Comparison of ENCODE assay signal across 26 cellular contexts in the genomic region with DNA sequence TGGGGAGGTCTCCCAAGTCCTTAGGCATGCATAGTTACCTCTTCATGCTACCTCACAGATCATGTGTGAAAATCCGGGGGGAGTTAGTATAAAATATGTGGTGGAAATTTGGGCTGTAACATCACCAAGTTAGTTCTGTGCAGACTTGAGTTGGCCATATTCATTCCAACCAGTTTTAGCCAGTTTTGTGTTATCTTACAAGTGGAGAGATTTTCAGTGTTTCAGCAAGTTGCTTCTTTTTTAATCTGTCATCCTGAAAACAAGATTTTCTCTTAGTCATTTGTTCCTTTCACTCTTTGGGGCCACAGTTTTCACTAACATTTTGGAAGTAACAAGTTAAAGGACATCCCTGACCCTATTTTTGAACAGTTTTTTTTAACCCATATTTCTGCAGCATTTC. TPM values are rescaled to one million over a fixed set of nuclear protein-coding genes. Genes with fewer than 3 reads are reported as not detected.
A peak's percentile ranks its signal among the peaks of the same experiment; 100 is the strongest.
DNase-seq lines count a peak whose midpoint lies in the region; ATAC-seq, FAIRE-seq and TF ChIP-seq lines count a peak whose summit lies in the region.
"Had no signal": no experiment of that assay in that cellular context is flagged by ENCODE, and none has a peak within 500 bp of the region (broad histone marks: within the 10 kb centered on the region; RNA-seq: fewer than 3 reads in every experiment).

No MANE protein-coding gene starts in this region.

- H3K27ac ChIP-seq in GM12878 (ENCODE audit: control insufficient read depth, insufficient read depth), result no peak overlapping the region
- no peak overlapping the region for H3K27ac ChIP-seq in trophoblast cell (ENCODE audit: low read depth, low read length)
- H3K27ac ChIP-seq: 22Rv1, Peyer's patch had no signal

- peak overlapping the region; percentile 55 for H3K27ac Mint-ChIP-seq in activated CD4-positive, alpha-beta T cell treated with anti-CD3 and anti-CD28 coated beads for 36 hours
- peak overlapping the region; percentile 10 for H3K27ac Mint-ChIP-seq in activated naive CD8-positive, alpha-beta T cell treated with anti-CD3 and anti-CD28 coated beads, Interleukin-2, amount 50 U/mL, for 24 hours
- no peak overlapping the region for H3K27ac Mint-ChIP-seq in activated naive CD8-positive, alpha-beta T cell treated with anti-CD3 and anti-CD28 coated beads for 36 hours

- no peak overlapping the region for H3K9ac ChIP-seq in GM12878 (ENCODE audit: control insufficient read depth, insufficient read depth, low read length)
- H3K9ac ChIP-seq in trophoblast cell (ENCODE audit: low read length), result no peak overlapping the region

- H3K27me3 Mint-ChIP-seq in activated CD4-positive, alpha-beta T cell treated with anti-CD3 and anti-CD28 coated beads for 36 hours, result no peaks in the 10 kb centered on the region
- no peaks in the 10 kb centered on the region for H3K27me3 Mint-ChIP-seq in activated naive CD8-positive, alpha-beta T cell treated with anti-CD3 and anti-CD28 coated beads, Interleukin-2, amount 50 U/mL, for 24 hours
- H3K27me3 Mint-ChIP-seq in activated naive CD8-positive, alpha-beta T cell treated with anti-CD3 and anti-CD28 coated beads for 36 hours, result no peaks in the 10 kb centered on the region

- H3K79me1 ChIP-seq in trophoblast cell (ENCODE audit: low read length), result no peaks in the 10 kb centered on the region

- H3K4me1 ChIP-seq in GM12878 (ENCODE audit: control insufficient read depth, insufficient read depth, low read length) (no peaks in the 10 kb centered on the region), trophoblast cell (ENCODE audit: control insufficient read depth in 1 of 2, insufficient read depth in 2 of 2, low read length in 2 of 2) (no peaks in the 10 kb centered on the region)
- H3K4me1 ChIP-seq: BE2C, Peyer's patch had no signal

- H4K20me1 ChIP-seq in GM12878 (ENCODE audit: control insufficient read depth, insufficient read depth), result no peaks in the 10 kb centered on the region

- no peak for TF ChIP-seq RAD21 in GM12878 (IDR thresholded peaks at IDR 0.05; ENCODE audit: insufficient read depth, low read depth, low read length)

- DNase-seq in activated CD4-positive, alpha-beta T cell treated with anti-CD3 and anti-CD28 coated beads for 36 hours, result no peak
- no peak for DNase-seq in activated CD4-positive, alpha-beta T cell treated with anti-CD3 and anti-CD28 coated beads, Interleukin-2, amount 50 U/mL, for 4 hours
- DNase-seq in activated naive CD8-positive, alpha-beta T cell treated with anti-CD3 and anti-CD28 coated beads, Interleukin-2, amount 50 U/mL, for 24 hours, result no peak
- no peak for DNase-seq in activated naive CD8-positive, alpha-beta T cell treated with anti-CD3 and anti-CD28 coated beads for 36 hours
- DNase-seq in GM12878 (ENCODE audit: low read depth, low spot score), result no peak
- no peak for DNase-seq in trophoblast cell
- DNase-seq in NCI-H1417 treated with DMSO at 0.1 percent for 48 hours (lab: John Stamatoyannopoulos, UW), result no peak
- DNase-seq: ACHN, BE2C, DMS153, DND-41, MV-4-11, NCI-H1105 treated with DMSO at 0.1 percent for 48 hours, NCI-H2029, NCI-H446 treated with DMSO at 0.1 percent for 48 hours, NCI-H526, NCI-H82, Peyer's patch, SHP77 treated with DMSO at 0.1 percent for 48 hours had no signal

- no peak overlapping the region for H3K14ac ChIP-seq in trophoblast cell (ENCODE audit: low read length)

- no peak for FAIRE-seq in GM12878 (lab: Jason Lieb, UNC)
- FAIRE-seq: HepG2 had no signal

- H3K9me3 Mint-ChIP-seq in activated CD4-positive, alpha-beta T cell treated with anti-CD3 and anti-CD28 coated beads for 36 hours (ENCODE audit: low read depth), result peaks cover 10% of the 10 kb centered on the region
- H3K9me3 Mint-ChIP-seq in activated naive CD8-positive, alpha-beta T cell treated with anti-CD3 and anti-CD28 coated beads, Interleukin-2, amount 50 U/mL, for 24 hours, result peaks cover 9% of the 10 kb centered on the region
- H3K9me3 Mint-ChIP-seq in activated naive CD8-positive, alpha-beta T cell treated with anti-CD3 and anti-CD28 coated beads for 36 hours, result peaks cover 6% of the 10 kb centered on the region

- no peak overlapping the region for H2AK5ac ChIP-seq in trophoblast cell (ENCODE audit: low read length)

- TF ChIP-seq CTCF in GM12878 (IDR thresholded peaks at IDR 0.05 in 2 of 3, conservative IDR thresholded peaks at IDR 0.05 in 1 of 3; ENCODE audit: control insufficient read depth in 2 of 3, extremely low read depth in 1 of 3, insufficient read depth in 1 of 3, low read depth in 3 of 3, low read length in 3 of 3), result no peak

- peak overlapping the region; percentile 46 for H3K4ac ChIP-seq in trophoblast cell (ENCODE audit: low read depth, low read length)

- peaks cover 12% of the 10 kb centered on the region for H3K4me1 Mint-ChIP-seq in activated CD4-positive, alpha-beta T cell treated with anti-CD3 and anti-CD28 coated beads for 36 hours
- H3K4me1 Mint-ChIP-seq in activated naive CD8-positive, alpha-beta T cell treated with anti-CD3 and anti-CD28 coated beads, Interleukin-2, amount 50 U/mL, for 24 hours, result peaks cover 9% of the 10 kb centered on the region
- peaks cover 9% of the 10 kb centered on the region for H3K4me1 Mint-ChIP-seq in activated naive CD8-positive, alpha-beta T cell treated with anti-CD3 and anti-CD28 coated beads for 36 hours

- H3K27me3 ChIP-seq in GM12878 (replicated peaks in 1 of 2; ENCODE audit: control insufficient read depth in 2 of 2, insufficient read depth in 2 of 2, low read length in 1 of 2), result no peaks in the 10 kb centered on the region
- H3K27me3 ChIP-seq in trophoblast cell (ENCODE audit: insufficient read depth, low read length), result no peaks in the 10 kb centered on the region
- H3K27me3 ChIP-seq: BE2C, Peyer's patch had no signal

- in situ Hi-C loops in GM12878 (cut with MboI), result no loop called here

- RAD21 ChIA-PET in GM12878 (lab: Charles Lee; ENCODE audit: unreplicated experiment), result no interaction called here

- SMC1A ChIA-PET in GM12878 (lab: Charles Lee; ENCODE audit: uncharacterized antibody, unreplicated experiment), result no interaction called here

- peak; percentile 76 for ATAC-seq in activated CD4-positive, alpha-beta T cell treated with anti-CD3 and anti-CD28 coated beads for 36 hours
- peak; percentile 24 for ATAC-seq in activated naive CD8-positive, alpha-beta T cell treated with anti-CD3 and anti-CD28 coated beads, Interleukin-2, amount 50 U/mL, for 24 hours
- no peak for ATAC-seq in GM12878
- no peak for ATAC-seq in GM18909 (IDR thresholded peaks at IDR 0.05; ENCODE audit: poor library complexity, unreplicated experiment)
- ATAC-seq: HepG2 had no signal

- POLR2A ChIA-PET in activated CD4-positive, alpha-beta T cell treated with anti-CD3 and anti-CD28 coated beads for 36 hours (lab: Charles Lee), result no interaction called here
- POLR2A ChIA-PET in GM12878 (lab: Charles Lee), result no interaction called here

- H3K4me2 ChIP-seq in GM12878 (ENCODE audit: control insufficient read depth, insufficient read depth), result no peak overlapping the region
- no peak overlapping the region for H3K4me2 ChIP-seq in trophoblast cell (ENCODE audit: low read length)

- H3K23ac ChIP-seq in trophoblast cell (ENCODE audit: low read length), result no peak overlapping the region

- no peak overlapping the region for H4K8ac ChIP-seq in trophoblast cell (ENCODE audit: low read depth, low read length)

- no peak for TF ChIP-seq EP300 in GM12878 (IDR thresholded peaks at IDR 0.05; ENCODE audit: borderline replicate concordance in 1 of 2, control insufficient read depth in 1 of 2, low read depth in 2 of 2, low read length in 2 of 2)

- BruUV-seq in GM12878 (replicated peaks; lab: Mats Ljungman, UMichigan), result TSS peak; percentile 39

- H4K91ac ChIP-seq in trophoblast cell (ENCODE audit: low read depth, low read length), result no peak overlapping the region

- H4K12ac ChIP-seq in trophoblast cell (ENCODE audit: low read depth, low read length), result no peak overlapping the region

- CTCF ChIA-PET in activated CD4-positive, alpha-beta T cell treated with anti-CD3 and anti-CD28 coated beads for 36 hours (lab: Charles Lee), result no interaction called here
- CTCF ChIA-PET in GM12878 (lab: Yijun Ruan, JAX), result interaction anchor here (0.6 kb wide), 1 partner anchor 1381 kb away, joined by 3 read pairs; no protein-coding TSS in a partner anchor

- H2AFZ ChIP-seq in GM12878 (ENCODE audit: control insufficient read depth, low read depth, low read length) (no peak overlapping the region), trophoblast cell (ENCODE audit: insufficient read depth, low read length, poor library complexity) (no peak overlapping the region)

- intact Hi-C loops in activated CD4-positive, alpha-beta T cell treated with anti-CD3 and anti-CD28 coated beads for 36 hours (cut with DNase I, micrococcal nuclease), result no loop called here
- intact Hi-C loops in GM12878 (cut with micrococcal nuclease; ENCODE audit: unreplicated experiment), result no loop called here

- H2BK120ac ChIP-seq in trophoblast cell (ENCODE audit: insufficient read depth, low read length, poor library complexity), result no peak overlapping the region

- peaks cover 27% of the 10 kb centered on the region for H3K36me3 Mint-ChIP-seq in activated CD4-positive, alpha-beta T cell treated with anti-CD3 and anti-CD28 coated beads for 36 hours (ENCODE audit: low read depth)
- peaks cover 27% of the 10 kb centered on the region for H3K36me3 Mint-ChIP-seq in activated naive CD8-positive, alpha-beta T cell treated with anti-CD3 and anti-CD28 coated beads, Interleukin-2, amount 50 U/mL, for 24 hours (ENCODE audit: low read depth)
- H3K36me3 Mint-ChIP-seq in activated naive CD8-positive, alpha-beta T cell treated with anti-CD3 and anti-CD28 coated beads for 36 hours, result peaks cover 29% of the 10 kb centered on the region

- no peak overlapping the region for H3K18ac ChIP-seq in trophoblast cell (ENCODE audit: low read length)

- H3K4me3 Mint-ChIP-seq in activated CD4-positive, alpha-beta T cell treated with anti-CD3 and anti-CD28 coated beads for 36 hours, result no peak overlapping the region
- no peak overlapping the region for H3K4me3 Mint-ChIP-seq in activated naive CD8-positive, alpha-beta T cell treated with anti-CD3 and anti-CD28 coated beads, Interleukin-2, amount 50 U/mL, for 24 hours
- no peak overlapping the region for H3K4me3 Mint-ChIP-seq in activated naive CD8-positive, alpha-beta T cell treated with anti-CD3 and anti-CD28 coated beads for 36 hours

- H2BK12ac ChIP-seq in trophoblast cell (ENCODE audit: low read length), result no peak overlapping the region

- H3K79me2 ChIP-seq in GM12878 (ENCODE audit: control insufficient read depth, insufficient read depth, low read length), result no peaks in the 10 kb centered on the region
- H3K79me2 ChIP-seq in trophoblast cell (ENCODE audit: control insufficient read depth, insufficient read depth, low read length, poor library complexity), result peaks cover 4% of the 10 kb centered on the region

- H3K4me3 ChIP-seq in GM12878, result no peak overlapping the region
- no peak overlapping the region for H3K4me3 ChIP-seq in trophoblast cell (ENCODE audit: low read depth, low read length)
- H3K4me3 ChIP-seq: Peyer's patch had no signal

- WGBS in GM12878 (ENCODE audit: insufficient coverage, insufficient replicate concordance, low lambda C conversion rate, missing lambda C conversion rate), result 0% methylated on average over 1 of the region's 1 CpG
- no CpG with 5 or more reads among the region's 1 CpG for WGBS in trophoblast cell (ENCODE audit: extremely low coverage, insufficient coverage, insufficient read length)

- no peak overlapping the region for H2BK5ac ChIP-seq in trophoblast cell (ENCODE audit: low read depth, low read length, poor library complexity)

- TF ChIP-seq POLR2A in GM12878 (IDR thresholded peaks at IDR 0.05; ENCODE audit: low read depth, low read length), result no peak

- H3K36me3 ChIP-seq in GM12878 (ENCODE audit: control insufficient read depth in 2 of 2, insufficient read depth in 2 of 2, low read length in 1 of 2) (no peaks in the 10 kb centered on the region), trophoblast cell (ENCODE audit: control insufficient read depth in 1 of 2, insufficient read depth in 2 of 2, low read length in 2 of 2) (peaks cover 10 to 11% of the 10 kb centered on the region in 2 experiments)
- H3K36me3 ChIP-seq: BE2C had no signal

- H3K9me3 ChIP-seq in GM12878 (replicated peaks; ENCODE audit: control insufficient read depth, insufficient read depth, low read length) (no peaks in the 10 kb centered on the region), trophoblast cell (ENCODE audit: insufficient read depth, low read depth, low read length) (no peaks in the 10 kb centered on the region)
- H3K9me3 ChIP-seq: BE2C had no signal

RNA-seq across cellular contexts. Expression of a gene that starts 11.3 kb away (rescaled TPM):
- 10 to 100 TPM; 13.6 to 15.4 TPM for total RNA-seq in activated CD4-positive, alpha-beta T cell treated with anti-CD3 and anti-CD28 coated beads for 36 hours
- 10 to 100 TPM; 10.9 to 11.1 TPM for total RNA-seq in activated naive CD8-positive, alpha-beta T cell treated with anti-CD3 and anti-CD28 coated beads for 36 hours
- total RNA-seq in GM12878 (2013; cell fraction: nucleolus; rRNA removed), result 17.5 and 19.0 TPM in 2 replicates
- total RNA-seq in GM12878 (2014; rRNA removed) (12.6 and 15.0 TPM in 2 replicates), GM12878 (2014; rRNA removed; fragmentation: Illumina TruSeq; extraction: Trizol) (17.0 and 17.1 TPM in 2 replicates), GM12878 (2021) (11.6 and 11.8 TPM in 2 replicates)
- 1.1 TPM for polyA plus RNA-seq in GM12878 (2011; ENCODE audit: low read depth)
- polyA plus RNA-seq in GM12878 (2011; rRNA removed) (17.7 and 31.1 TPM in 2 replicates), GM12878 (2014; fragmentation: Illumina TruSeq; extraction: Trizol) (15.8 and 24.3 TPM in 2 replicates), GM12878 (2014; fragmentation: Nextera tagmentation; extraction: Ambion mirVana) (1 to 10 TPM; 4.0 to 6.3 TPM), GM12878 (2014; rRNA removed) (9.4 and 10.8 TPM in 2 replicates), GM12878 (2016; fragmentation: Nextera tagmentation; extraction: Ambion mirVana) (10 to 100 TPM; 20.1 to 20.6 TPM)
- polyA plus RNA-seq in GM12878 (2011; cell fraction: cytosol; rRNA removed), result 5.6 and 6.7 TPM in 2 replicates
- polyA plus RNA-seq in GM12878 (2011; cell fraction: nucleus; rRNA removed), result 7.7 and 10.8 TPM in 2 replicates
- 1.2 and 1.9 TPM in 2 replicates for polyA plus RNA-seq in GM12878 (2012)
- polyA minus RNA-seq in GM12878 (2011; rRNA and poly(A)+ RNA removed), result 9.5 and 11.6 TPM in 2 replicates
- polyA minus RNA-seq in GM12878 (2011; cell fraction: cytosol; rRNA and poly(A)+ RNA removed), result 4.9 and 5.4 TPM in 2 replicates
- polyA minus RNA-seq in GM12878 (2011; cell fraction: nucleus; rRNA and poly(A)+ RNA removed), result 8.7 and 12.4 TPM in 2 replicates
- 45.2 and 47.3 TPM in 2 replicates for polyA plus RNA-seq in trophoblast cell (2013)

RNA-seq across cellular contexts. Expression of a gene that starts 55.1 kb away (rescaled TPM):
- total RNA-seq in activated CD4-positive, alpha-beta T cell treated with anti-CD3 and anti-CD28 coated beads for 36 hours, result under 1 TPM in 1 of 2 experiments, not detected in 1; 0.21 TPM
- total RNA-seq in activated naive CD8-positive, alpha-beta T cell treated with anti-CD3 and anti-CD28 coated beads for 36 hours, result under 1 TPM in 1 of 2 experiments, not detected in 1; 0.10 TPM
- not detected in 2 replicates for total RNA-seq in GM12878 (2013; cell fraction: nucleolus; rRNA removed)
- total RNA-seq in GM12878 (2014; rRNA removed) (not detected in 2 replicates), GM12878 (2014; rRNA removed; fragmentation: Illumina TruSeq; extraction: Trizol) (not detected in 2 replicates), GM12878 (2021) (not detected in 2 replicates)
- not detected for polyA plus RNA-seq in GM12878 (2011; ENCODE audit: low read depth)
- polyA plus RNA-seq in GM12878 (2011; rRNA removed) (not detected in 2 replicates), GM12878 (2014; fragmentation: Illumina TruSeq; extraction: Trizol) (not detected in 2 replicates), GM12878 (2014; fragmentation: Nextera tagmentation; extraction: Ambion mirVana) (not detected), GM12878 (2014; rRNA removed) (not detected in 2 replicates), GM12878 (2016; fragmentation: Nextera tagmentation; extraction: Ambion mirVana) (not detected)
- polyA plus RNA-seq in GM12878 (2011; cell fraction: cytosol; rRNA removed), result not detected in 2 replicates
- not detected in 2 replicates for polyA plus RNA-seq in GM12878 (2011; cell fraction: nucleus; rRNA removed)
- not detected in 2 replicates for polyA plus RNA-seq in GM12878 (2012)
- polyA minus RNA-seq in GM12878 (2011; rRNA and poly(A)+ RNA removed), result not detected in 2 replicates
- polyA minus RNA-seq in GM12878 (2011; cell fraction: cytosol; rRNA and poly(A)+ RNA removed), result not detected in 2 replicates
- not detected in 2 replicates for polyA minus RNA-seq in GM12878 (2011; cell fraction: nucleus; rRNA and poly(A)+ RNA removed)
- polyA plus RNA-seq in trophoblast cell (2013), result not detected in 2 replicates
- total RNA-seq: H4, HepG2, HT1080, LHCN-M2, MCF 10A had no signal
- polyA plus RNA-seq: HepG2 had no signal

Comparison
In these comparisons a context has a peak if more than half of its experiments do, and no peak if none do; other contexts are left out.
1. ATAC-seq: peak in activated CD4-positive, alpha-beta T cell treated with anti-CD3 and anti-CD28 coated beads for 36 hours (single experiment) and activated naive CD8-positive, alpha-beta T cell treated with anti-CD3 and anti-CD28 coated beads, Interleukin-2, amount 50 U/mL, for 24 hours (single experiment); none in GM12878 (single experiment) and GM18909 (single experiment).